15 cellular contexts compared by ENCODE assay signal in genomic region chr11:111917312-111917711, GRCh38. TPM values are rescaled to one million over a fixed set of nuclear protein-coding genes. Genes with fewer than 3 reads are reported as not detected.
"Had no signal": no experiment of that assay in that cellular context is flagged by ENCODE, and none has a peak within 500 bp of the region (broad histone marks: within the 10 kb centered on the region; RNA-seq: fewer than 3 reads in every experiment).

No MANE protein-coding gene starts in this region.

- H3K4me1 Mint-ChIP-seq: activated naive CD8-positive, alpha-beta T cell treated with anti-CD3 and anti-CD28 coated beads, Interleukin-2, amount 10 ng/mL, durations not matched to agents 7 days and 5 days; stimulated activated effector memory CD8-positive, alpha-beta T cell treated with anti-CD3 and anti-CD28 coated beads, Interleukin-12 subunit alpha, Interleukin-12 subunit beta, amount 100 ng/mL, for 72 hours had no signal

- H3K9me3 ChIP-seq: heart right ventricle, tibial artery, vagina had no signal

- H3K4me3 Mint-ChIP-seq: activated naive CD8-positive, alpha-beta T cell treated with anti-CD3 and anti-CD28 coated beads, Interleukin-2, amount 10 ng/mL, durations not matched to agents 7 days and 5 days; activated T-helper 1 cell treated with anti-CD3 and anti-CD28 coated beads, Interleukin-12 subunit alpha, Interleukin-12 subunit beta, Interleukin-2, Interleukin-4 antibody, amounts not matched to agents 30 ng/mL and 10 ng/mL and 1 ng/mL, durations not matched to agents 14 hours and 24 hours and 36 hours; mesothelial cell of epicardium; stimulated activated effector memory CD8-positive, alpha-beta T cell treated with anti-CD3 and anti-CD28 coated beads, Interleukin-12 subunit alpha, Interleukin-12 subunit beta, amount 100 ng/mL, for 72 hours; T-helper 2 cell treated with Interferon-gamma antibody and Interleukin-4, amounts not matched to agents 5 μg/mL and 100 μg/mL, for 36 hours had no signal

- H3K36me3 ChIP-seq: vagina had no signal

- H3K4me1 ChIP-seq: foreskin keratinocyte had no signal

- H3K36me3 Mint-ChIP-seq: activated naive CD8-positive, alpha-beta T cell treated with anti-CD3 and anti-CD28 coated beads, Interleukin-2, amount 10 ng/mL, durations not matched to agents 7 days and 5 days; mesothelial cell of epicardium; stimulated activated effector memory CD8-positive, alpha-beta T cell treated with anti-CD3 and anti-CD28 coated beads, Interleukin-12 subunit alpha, Interleukin-12 subunit beta, amount 100 ng/mL, for 72 hours had no signal

- H3K9me3 Mint-ChIP-seq: activated naive CD8-positive, alpha-beta T cell treated with anti-CD3 and anti-CD28 coated beads, Interleukin-2, amount 10 ng/mL, durations not matched to agents 7 days and 5 days; activated T-helper 1 cell treated with anti-CD3 and anti-CD28 coated beads, Interleukin-12 subunit alpha, Interleukin-12 subunit beta, Interleukin-2, Interleukin-4 antibody, amounts not matched to agents 30 ng/mL and 10 ng/mL and 1 ng/mL, durations not matched to agents 14 hours and 24 hours and 36 hours; mesothelial cell of epicardium; stimulated activated effector memory CD8-positive, alpha-beta T cell treated with anti-CD3 and anti-CD28 coated beads, Interleukin-12 subunit alpha, Interleukin-12 subunit beta, amount 100 ng/mL, for 72 hours; T-helper 2 cell treated with Interferon-gamma antibody and Interleukin-4, amounts not matched to agents 5 μg/mL and 100 μg/mL, for 36 hours had no signal

- ATAC-seq: foreskin keratinocyte; heart right ventricle; left colon; stimulated activated effector memory CD8-positive, alpha-beta T cell treated with anti-CD3 and anti-CD28 coated beads, Interleukin-12 subunit alpha, Interleukin-12 subunit beta, amount 100 ng/mL, for 72 hours had no signal

- H3K27ac ChIP-seq: foreskin keratinocyte had no signal

- H3K27me3 ChIP-seq: foreskin keratinocyte, tibial artery, vagina had no signal

- DNase-seq: activated naive CD4-positive, alpha-beta T cell; activated naive CD8-positive, alpha-beta T cell treated with anti-CD3 and anti-CD28 coated beads, Interleukin-2, amount 10 ng/mL, durations not matched to agents 7 days and 5 days; effector CD8-positive, alpha-beta T cell; foreskin keratinocyte; heart right ventricle; left colon; tibial artery had no signal

- H3K27ac Mint-ChIP-seq: activated naive CD8-positive, alpha-beta T cell treated with anti-CD3 and anti-CD28 coated beads, Interleukin-2, amount 10 ng/mL, durations not matched to agents 7 days and 5 days; activated T-helper 1 cell treated with anti-CD3 and anti-CD28 coated beads, Interleukin-12 subunit alpha, Interleukin-12 subunit beta, Interleukin-2, Interleukin-4 antibody, amounts not matched to agents 30 ng/mL and 10 ng/mL and 1 ng/mL, durations not matched to agents 14 hours and 24 hours and 36 hours; stimulated activated effector memory CD8-positive, alpha-beta T cell treated with anti-CD3 and anti-CD28 coated beads, Interleukin-12 subunit alpha, Interleukin-12 subunit beta, amount 100 ng/mL, for 72 hours; T-helper 2 cell treated with Interferon-gamma antibody and Interleukin-4, amounts not matched to agents 5 μg/mL and 100 μg/mL, for 36 hours had no signal

- H3K4me3 ChIP-seq: heart right ventricle, lung, tibial artery, vagina had no signal

RNA-seq across cellular contexts. Expression of gene C11orf52, which starts 1.4 kb away (rescaled TPM):
- total RNA-seq: activated CD8-positive, alpha-beta memory T cell treated with anti-CD3 and anti-CD28 coated beads for 36 hours; activated naive CD8-positive, alpha-beta T cell treated with anti-CD3 and anti-CD28 coated beads, Interleukin-2, amount 10 ng/mL, durations not matched to agents 7 days and 5 days; activated T-helper 1 cell treated with anti-CD3 and anti-CD28 coated beads, Interleukin-12 subunit alpha, Interleukin-12 subunit beta, Interleukin-2, Interleukin-4 antibody, amounts not matched to agents 30 ng/mL and 10 ng/mL and 1 ng/mL, durations not matched to agents 14 hours and 24 hours and 36 hours had no signal
- polyA plus RNA-seq: neural cell had no signal

RNA-seq across cellular contexts. Expression of gene HSPB2, which starts 4.8 kb away (rescaled TPM):
- total RNA-seq: activated CD8-positive, alpha-beta memory T cell treated with anti-CD3 and anti-CD28 coated beads for 36 hours; activated T-helper 1 cell treated with anti-CD3 and anti-CD28 coated beads, Interleukin-12 subunit alpha, Interleukin-12 subunit beta, Interleukin-2, Interleukin-4 antibody, amounts not matched to agents 30 ng/mL and 10 ng/mL and 1 ng/mL, durations not matched to agents 14 hours and 24 hours and 36 hours; foreskin keratinocyte; vagina had no signal
- polyA plus RNA-seq: neural cell had no signal

RNA-seq across cellular contexts. Expression of gene CRYAB, which starts 5.7 kb away (rescaled TPM):
- total RNA-seq: activated CD8-positive, alpha-beta memory T cell treated with anti-CD3 and anti-CD28 coated beads for 36 hours; activated naive CD8-positive, alpha-beta T cell treated with anti-CD3 and anti-CD28 coated beads, Interleukin-2, amount 10 ng/mL, durations not matched to agents 7 days and 5 days; activated T-helper 1 cell treated with anti-CD3 and anti-CD28 coated beads, Interleukin-12 subunit alpha, Interleukin-12 subunit beta, Interleukin-2, Interleukin-4 antibody, amounts not matched to agents 30 ng/mL and 10 ng/mL and 1 ng/mL, durations not matched to agents 14 hours and 24 hours and 36 hours had no signal
- polyA plus RNA-seq: neural cell had no signal
